Comparison of ENCODE assay signal across 9 cellular contexts in the genomic region with DNA sequence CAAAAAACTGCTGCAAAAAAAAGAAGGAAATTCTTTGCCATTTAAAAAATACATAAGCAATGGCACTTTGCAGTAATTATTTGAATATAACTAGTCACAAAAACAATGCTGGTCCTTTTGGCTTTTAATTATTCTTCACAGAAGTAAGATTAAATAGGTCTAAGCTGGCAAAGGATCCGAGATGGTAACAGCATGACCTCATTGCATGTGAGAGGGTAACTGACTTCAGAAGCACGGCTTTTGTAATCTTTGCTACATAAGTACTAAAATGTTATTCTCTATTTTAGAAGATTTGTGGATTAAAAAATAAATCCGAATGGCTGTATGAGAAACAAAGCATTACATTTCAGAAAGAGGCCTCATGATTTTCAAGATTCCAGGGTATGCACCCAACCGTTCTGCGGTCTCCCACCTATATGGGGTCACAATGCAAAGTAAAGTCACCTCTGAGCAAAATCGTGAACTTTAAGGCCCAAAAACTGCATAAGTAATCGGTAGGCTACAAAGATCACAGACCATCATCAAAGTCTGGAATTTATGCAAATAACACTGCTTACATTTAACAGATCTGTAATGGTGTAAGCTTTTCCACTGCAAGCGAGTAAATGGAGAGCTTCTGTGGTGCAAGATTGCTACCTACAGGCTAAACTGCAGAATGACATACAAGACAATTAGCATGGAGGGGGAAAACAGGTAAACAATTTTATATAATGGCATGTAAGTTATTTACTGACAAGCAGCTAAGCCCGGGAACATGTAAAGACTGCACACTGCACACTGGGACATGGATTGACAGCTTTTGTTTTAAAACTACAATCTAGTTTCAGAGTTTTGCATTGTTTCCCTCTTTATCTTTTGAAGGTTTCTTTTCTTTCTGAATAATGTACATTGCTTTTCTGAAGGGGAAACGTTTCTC.
DNase-seq lines count a peak whose midpoint lies in the region; ATAC-seq and TF ChIP-seq lines count a peak whose summit lies in the region.
"Had no signal": no experiment of that assay in that cellular context is flagged by ENCODE, and none has a peak within 500 bp of the region (broad histone marks: within the 10 kb centered on the region; RNA-seq: fewer than 3 reads in every experiment).

No MANE protein-coding gene starts in this region.

- H3K4me1 Mint-ChIP-seq in activated T-helper 1 cell treated with anti-CD3 and anti-CD28 coated beads, Interleukin-12 subunit alpha, Interleukin-12 subunit beta, Interleukin-2, Interleukin-4 antibody, amounts not matched to agents 30 ng/mL and 10 ng/mL and 1 ng/mL, durations not matched to agents 14 hours and 24 hours and 36 hours (ENCODE audit: low read depth), result peaks cover 24% of the 10 kb centered on the region

- no peak overlapping the region for H2AFZ ChIP-seq in hepatocyte

- H3K9me2 ChIP-seq in hepatocyte (replicated peaks; ENCODE audit: insufficient read depth), result no peaks in the 10 kb centered on the region

- H3K27me3 ChIP-seq in hepatocyte (no peaks in the 10 kb centered on the region), spleen (replicated peaks in 1 of 7) (no peaks in the 10 kb centered on the region)
- H3K27me3 ChIP-seq: BLaER1 had no signal

- peak; percentile 93 for ATAC-seq in GM19035 (IDR thresholded peaks at IDR 0.05; ENCODE audit: unreplicated experiment)
- peak; percentile 93 for ATAC-seq in HG03097 (IDR thresholded peaks at IDR 0.05; ENCODE audit: low FRiP score, unreplicated experiment)

- H3K27me3 Mint-ChIP-seq in activated T-helper 1 cell treated with anti-CD3 and anti-CD28 coated beads, Interleukin-12 subunit alpha, Interleukin-12 subunit beta, Interleukin-2, Interleukin-4 antibody, amounts not matched to agents 30 ng/mL and 10 ng/mL and 1 ng/mL, durations not matched to agents 14 hours and 24 hours and 36 hours (ENCODE audit: insufficient read depth), result no peaks in the 10 kb centered on the region

- no peaks in the 10 kb centered on the region for H3K79me2 ChIP-seq in hepatocyte

- H3K27ac Mint-ChIP-seq in activated T-helper 1 cell treated with anti-CD3 and anti-CD28 coated beads, Interleukin-12 subunit alpha, Interleukin-12 subunit beta, Interleukin-2, Interleukin-4 antibody, amounts not matched to agents 30 ng/mL and 10 ng/mL and 1 ng/mL, durations not matched to agents 14 hours and 24 hours and 36 hours, result no peak overlapping the region

- H3K4me1 ChIP-seq in hepatocyte (ENCODE audit: insufficient read depth) (no peaks in the 10 kb centered on the region), spleen (no peaks in the 10 kb centered on the region)
- H3K4me1 ChIP-seq: BLaER1 had no signal

- no peak for TF ChIP-seq POLR2A in spleen (IDR thresholded peaks at IDR 0.05)

- no peak overlapping the region for H3K4me3 ChIP-seq in hepatocyte
- H3K4me3 ChIP-seq in spleen, result no peak overlapping the region
- H3K4me3 ChIP-seq: BLaER1 had no signal

- intact Hi-C loops in activated T-helper 1 cell treated with anti-CD3 and anti-CD28 coated beads, Interleukin-12 subunit alpha, Interleukin-12 subunit beta, Interleukin-2, Interleukin-4 antibody, amounts not matched to agents 30 ng/mL and 10 ng/mL and 1 ng/mL, durations not matched to agents 14 hours and 24 hours and 36 hours (cut with micrococcal nuclease), result loop anchor here (1.0 to 5.0 kb wide), 12 partner anchors 57 to 1268 kb away; a partner anchor contains a TSS
- intact Hi-C loops in spleen (cut with DNase I; ENCODE audit: low total_unique reads), result no loop called here

- no peaks in the 10 kb centered on the region for H3K36me3 Mint-ChIP-seq in activated T-helper 1 cell treated with anti-CD3 and anti-CD28 coated beads, Interleukin-12 subunit alpha, Interleukin-12 subunit beta, Interleukin-2, Interleukin-4 antibody, amounts not matched to agents 30 ng/mL and 10 ng/mL and 1 ng/mL, durations not matched to agents 14 hours and 24 hours and 36 hours (ENCODE audit: low read depth)

- H3K36me3 ChIP-seq in hepatocyte (replicated peaks; ENCODE audit: insufficient read depth, low read depth) (no peaks in the 10 kb centered on the region), spleen (peaks cover 0 to 16% (median 0%) of the 10 kb centered on the region in 6 donors)
- H3K36me3 ChIP-seq: BLaER1 had no signal

- H3K4me2 ChIP-seq in hepatocyte, result no peak overlapping the region
- H3K4me2 ChIP-seq: BLaER1 had no signal

- no peak overlapping the region for H3K4me3 Mint-ChIP-seq in activated T-helper 1 cell treated with anti-CD3 and anti-CD28 coated beads, Interleukin-12 subunit alpha, Interleukin-12 subunit beta, Interleukin-2, Interleukin-4 antibody, amounts not matched to agents 30 ng/mL and 10 ng/mL and 1 ng/mL, durations not matched to agents 14 hours and 24 hours and 36 hours

- H3K27ac ChIP-seq in hepatocyte (no peak overlapping the region), spleen (no peak overlapping the region)
- H3K27ac ChIP-seq: BLaER1 had no signal

- TF ChIP-seq CTCF in hepatocyte (IDR thresholded peaks at IDR 0.05; ENCODE audit: poor library complexity) (peak; percentile 77), spleen (IDR thresholded peaks at IDR 0.05 in 8 of 11, conservative IDR thresholded peaks at IDR 0.05 in 3 of 11) (peak in 10 of 11 experiments; percentile 17 to 58 (median 48))

- H4K20me1 ChIP-seq in hepatocyte (ENCODE audit: insufficient read depth, poor library complexity, severe bottlenecking), result no peaks in the 10 kb centered on the region
- H4K20me1 ChIP-seq: BLaER1 had no signal

- 32% methylated on average over 10 of the region's 10 CpGs for WGBS in hepatocyte (ENCODE audit: low lambda C conversion rate, missing lambda C conversion rate)
- 45 to 63% (median 54%) methylated on average over 10 of the region's 10 CpGs for WGBS in spleen, 5 donors

- H3K9me3 ChIP-seq in hepatocyte (ENCODE audit: low read depth) (no peaks in the 10 kb centered on the region), spleen (no peaks in the 10 kb centered on the region)
- H3K9me3 ChIP-seq: BLaER1 had no signal

- DNase-seq in NCI-H1417 (lab: John Stamatoyannopoulos, UW), result peak; percentile 2 to 71 (median 49)
- DNase-seq in NCI-H1417 treated with DMSO at 0.1 percent for 48 hours (lab: John Stamatoyannopoulos, UW), result no peak
- peak; percentile 5 for DNase-seq in NCI-H2196 treated with DMSO at 0.1 percent for 48 hours (lab: John Stamatoyannopoulos, UW; ENCODE audit: unreplicated experiment)
- DNase-seq in activated T-helper 1 cell treated with anti-CD3 and anti-CD28 coated beads, Interleukin-12 subunit alpha, Interleukin-12 subunit beta, Interleukin-2, Interleukin-4 antibody, amounts not matched to agents 30 ng/mL and 10 ng/mL and 1 ng/mL, durations not matched to agents 14 hours and 24 hours and 36 hours (ENCODE audit: low spot score), result peak; percentile 32
- peak; percentile 61 for DNase-seq in hepatocyte (ENCODE audit: low spot score)
- DNase-seq in spleen, result no peak

- H3K9me3 Mint-ChIP-seq in activated T-helper 1 cell treated with anti-CD3 and anti-CD28 coated beads, Interleukin-12 subunit alpha, Interleukin-12 subunit beta, Interleukin-2, Interleukin-4 antibody, amounts not matched to agents 30 ng/mL and 10 ng/mL and 1 ng/mL, durations not matched to agents 14 hours and 24 hours and 36 hours, result no peaks in the 10 kb centered on the region

Comparison
In these comparisons a context has a peak if more than half of its experiments do, and no peak if none do; other contexts are left out.
1. DNase-seq: peak in NCI-H1417 (3 of 3), NCI-H2196 treated with DMSO at 0.1 percent for 48 hours (single experiment), activated T-helper 1 cell treated with anti-CD3 and anti-CD28 coated beads, Interleukin-12 subunit alpha, Interleukin-12 subunit beta, Interleukin-2, Interleukin-4 antibody, amounts not matched to agents 30 ng/mL and 10 ng/mL and 1 ng/mL, durations not matched to agents 14 hours and 24 hours and 36 hours (single experiment) and hepatocyte (single experiment); none in NCI-H1417 treated with DMSO at 0.1 percent for 48 hours (single experiment) and spleen (single experiment).